1 cellular context compared by ENCODE assay signal in the genomic region with DNA sequence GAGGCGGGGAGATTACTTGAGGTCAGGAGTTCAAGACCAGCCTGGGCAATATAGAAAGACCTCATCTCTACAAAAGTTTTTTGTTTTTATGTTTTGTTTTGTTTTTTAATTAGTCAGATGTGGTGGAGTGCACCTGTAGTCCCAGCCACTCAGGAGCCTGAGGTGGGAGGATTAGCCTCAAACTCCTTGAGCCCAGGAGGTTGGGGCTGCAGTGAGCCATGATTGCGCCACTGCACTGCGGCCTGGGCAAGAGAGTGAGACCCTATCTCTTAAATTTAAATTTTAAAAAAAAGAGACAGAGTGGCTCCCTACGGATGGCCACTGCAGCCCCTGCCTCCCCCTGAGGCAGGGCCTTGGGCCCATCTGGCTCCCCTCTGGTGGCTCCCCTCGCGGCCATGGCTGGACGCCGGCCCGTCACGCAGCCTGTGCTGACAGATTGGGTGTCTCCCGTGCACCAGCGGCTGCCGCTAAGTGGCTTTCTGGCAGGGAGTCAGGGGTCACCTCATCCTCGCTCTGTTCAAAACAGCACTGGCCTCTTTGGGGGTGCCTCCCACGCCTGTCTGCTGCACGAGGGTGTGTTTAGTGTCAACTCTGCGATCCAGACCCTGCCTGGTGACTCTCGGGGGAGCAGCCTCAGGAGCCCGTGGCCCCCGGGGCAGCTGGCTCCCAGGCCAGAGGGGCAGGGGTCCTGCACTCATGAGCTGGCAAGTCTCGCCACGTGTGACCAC.
TF ChIP-seq lines count a peak whose summit lies in the region.

No MANE protein-coding gene starts in this region.

TF ChIP-seq in K562, 482 proteins besides CTCF, POLR2A, EP300 and RAD21 (continued from another document):
- TF ChIP-seq, protein P1, sequence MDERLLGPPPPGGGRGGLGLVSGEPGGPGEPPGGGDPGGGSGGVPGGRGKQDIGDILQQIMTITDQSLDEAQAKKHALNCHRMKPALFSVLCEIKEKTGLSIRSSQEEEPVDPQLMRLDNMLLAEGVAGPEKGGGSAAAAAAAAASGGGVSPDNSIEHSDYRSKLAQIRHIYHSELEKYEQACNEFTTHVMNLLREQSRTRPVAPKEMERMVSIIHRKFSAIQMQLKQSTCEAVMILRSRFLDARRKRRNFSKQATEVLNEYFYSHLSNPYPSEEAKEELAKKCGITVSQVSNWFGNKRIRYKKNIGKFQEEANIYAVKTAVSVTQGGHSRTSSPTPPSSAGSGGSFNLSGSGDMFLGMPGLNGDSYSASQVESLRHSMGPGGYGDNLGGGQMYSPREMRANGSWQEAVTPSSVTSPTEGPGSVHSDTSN (CRISPR knock-in tag; IDR thresholded peaks at IDR 0.05; ENCODE audit: low read depth), result no peak
- TF ChIP-seq, protein P1 (tag; conservative IDR thresholded peaks at IDR 0.05; ENCODE audit: low read depth), result 0 out of 2 replicates have a peak, but pooled peaks have one; percentile 9
- no peak for TF ChIP-seq COPS2 (conservative IDR thresholded peaks at IDR 0.05)
- no peak for TF ChIP-seq ZNF431 (CRISPR knock-in tag; IDR thresholded peaks at IDR 0.05)
- no peak for TF ChIP-seq CEBPG (CRISPR knock-in tag; IDR thresholded peaks at IDR 0.05)
- TF ChIP-seq CEBPG (tag; conservative IDR thresholded peaks at IDR 0.05 in 1 of 2, IDR thresholded peaks at IDR 0.05 in 1 of 2), result no peak
- peak; percentile 72 for TF ChIP-seq MEIS2 (IDR thresholded peaks at IDR 0.05; ENCODE audit: partially characterized antibody)
- peak; percentile 45 for TF ChIP-seq NFIC (IDR thresholded peaks at IDR 0.05)
- peak; percentile 52 for TF ChIP-seq CEBPB (tag; IDR thresholded peaks at IDR 0.05)
- peak in 1 of 3 experiments; percentile 27 for TF ChIP-seq YY1 (IDR thresholded peaks at IDR 0.05; ENCODE audit: borderline replicate concordance in 1 of 3, control insufficient read depth in 1 of 3, extremely low read depth in 1 of 3, insufficient read depth in 3 of 3, insufficient read length in 1 of 3, insufficient replicate concordance in 2 of 3, low read depth in 1 of 3, low read length in 2 of 3)
- TF ChIP-seq IRF2 (CRISPR knock-in tag; IDR thresholded peaks at IDR 0.05), result no peak
- TF ChIP-seq BHLHE40 (IDR thresholded peaks at IDR 0.05; ENCODE audit: low read length), result peak; percentile 89
